In the genomic region with DNA sequence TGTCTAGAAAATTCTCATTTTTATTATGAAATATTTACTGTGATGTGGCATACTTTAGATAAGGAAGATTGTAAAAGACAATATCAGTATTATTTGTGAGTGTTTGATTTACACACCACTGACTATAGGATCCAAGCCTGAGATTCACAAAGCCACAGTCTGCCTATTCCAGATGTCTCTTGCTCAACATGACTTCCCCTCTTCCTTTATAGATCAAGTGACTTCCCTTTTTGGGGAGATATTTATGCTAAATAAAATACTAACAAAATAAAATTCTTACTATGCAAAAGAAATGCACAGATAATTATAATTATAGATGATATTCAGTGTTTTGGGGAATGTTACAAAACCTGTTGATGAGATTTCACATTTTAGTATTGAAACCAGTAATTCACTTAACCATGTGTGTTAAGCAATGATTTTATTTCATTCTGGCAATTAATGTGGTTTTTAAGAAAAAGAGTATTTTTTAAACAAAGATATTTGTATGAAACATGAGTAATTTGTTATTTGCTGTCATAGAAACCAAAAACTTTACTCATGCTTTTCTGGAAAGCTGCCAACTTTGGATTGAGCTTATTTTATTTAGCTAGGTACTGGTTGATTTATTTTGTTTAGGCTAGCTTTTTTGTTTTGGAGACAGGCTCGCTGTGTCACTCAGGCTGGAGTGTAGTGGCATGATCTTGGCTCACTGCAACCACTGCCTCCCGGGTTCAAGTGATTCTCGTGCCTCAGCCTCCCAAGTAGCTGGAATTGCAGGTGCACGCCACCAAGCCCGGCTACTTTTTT, we compare ENCODE assay signal across 9 cellular contexts. TPM values are rescaled to one million over a fixed set of nuclear protein-coding genes. Genes with fewer than 3 reads are reported as not detected.
DNase-seq lines count a peak whose midpoint lies in the region; ATAC-seq and TF ChIP-seq lines count a peak whose summit lies in the region.
"Had no signal": no experiment of that assay in that cellular context is flagged by ENCODE, and none has a peak within 500 bp of the region (broad histone marks: within the 10 kb centered on the region; RNA-seq: fewer than 3 reads in every experiment).

No MANE protein-coding gene starts in this region.

- TF ChIP-seq CTCF in RWPE2 (IDR thresholded peaks at IDR 0.05; ENCODE audit: poor library complexity, severe bottlenecking), result no peak
- no peak for TF ChIP-seq CTCF in type B pancreatic cell (conservative IDR thresholded peaks at IDR 0.05)

- H3K9me3 ChIP-seq in RWPE2 (ENCODE audit: severe bottlenecking), result no peaks in the 10 kb centered on the region
- H3K9me3 ChIP-seq: spleen had no signal

- no peaks in the 10 kb centered on the region for H3K27me3 ChIP-seq in RWPE2 (ENCODE audit: insufficient read depth, poor library complexity, severe bottlenecking)
- H3K27me3 ChIP-seq: spleen had no signal

- no peaks in the 10 kb centered on the region for H3K27me3 Mint-ChIP-seq in type B pancreatic cell

- no peaks in the 10 kb centered on the region for H3K4me1 Mint-ChIP-seq in type B pancreatic cell (ENCODE audit: unreplicated experiment)

- peak; percentile 41; the same call in 2 of the 3 replicates for ATAC-seq in RWPE2 (ENCODE audit: low read depth)
- ATAC-seq in GM21390 (IDR thresholded peaks at IDR 0.05; ENCODE audit: unreplicated experiment), result no peak

- peak; percentile 28 for DNase-seq in activated CD4-positive, alpha-beta T cell treated with anti-CD3 and anti-CD28 coated beads, Interleukin-2, amount 50 U/mL, for 1 hour
- no peak for DNase-seq in activated CD4-positive, alpha-beta T cell treated with anti-CD3 and anti-CD28 coated beads for 48 hours
- DNase-seq in RWPE2 (ENCODE audit: low spot score) (no peak), erythroblast (lab: John Stamatoyannopoulos, UW) (peak; percentile 38 to 66), smooth muscle cell of the brain vasculature (ENCODE audit: low read depth, low spot score) (peak; percentile 82), superior temporal gyrus (ENCODE audit: extremely low spot score) (no peak), type B pancreatic cell (ENCODE audit: extremely low spot score, unreplicated experiment) (no peak)
- DNase-seq: spleen had no signal

- no peak for TF ChIP-seq POLR2A in erythroblast (IDR thresholded peaks at IDR 0.05; ENCODE audit: low read length)

- no peaks in the 10 kb centered on the region for H3K9me3 Mint-ChIP-seq in type B pancreatic cell

- H3K36me3 ChIP-seq in RWPE2 (ENCODE audit: low read depth), result no peaks in the 10 kb centered on the region

- no peak overlapping the region for H3K4me3 ChIP-seq in RWPE2 (ENCODE audit: severe bottlenecking)
- H3K4me3 ChIP-seq: spleen had no signal

- peak overlapping the region; percentile 42 for H3K27ac ChIP-seq in RWPE2 (ENCODE audit: poor library complexity, severe bottlenecking)

- peaks cover 25% of the 10 kb centered on the region for H3K36me3 Mint-ChIP-seq in type B pancreatic cell

- no peak overlapping the region for H3K27ac Mint-ChIP-seq in type B pancreatic cell

- H3K4me1 ChIP-seq in RWPE2 (ENCODE audit: insufficient read depth, poor library complexity, severe bottlenecking), result peaks cover 27% of the 10 kb centered on the region

- H3K4me3 Mint-ChIP-seq in type B pancreatic cell, result no peak overlapping the region

RNA-seq across cellular contexts. Expression of a gene that starts 13.7 kb away (rescaled TPM):
- total RNA-seq in type B pancreatic cell (ENCODE audit: low replicate concordance), result not detected in 2 replicates

Comparison
In these comparisons a context has a peak if more than half of its experiments do, and no peak if none do; other contexts are left out.
1. DNase-seq: peak in activated CD4-positive, alpha-beta T cell treated with anti-CD3 and anti-CD28 coated beads, Interleukin-2, amount 50 U/mL, for 1 hour (single experiment), erythroblast (2 of 2) and smooth muscle cell of the brain vasculature (single experiment); none in activated CD4-positive, alpha-beta T cell treated with anti-CD3 and anti-CD28 coated beads for 48 hours (single experiment), RWPE2 (single experiment), superior temporal gyrus (single experiment) and type B pancreatic cell (single experiment).